1 cellular context compared by ENCODE assay signal in the genomic region with DNA sequence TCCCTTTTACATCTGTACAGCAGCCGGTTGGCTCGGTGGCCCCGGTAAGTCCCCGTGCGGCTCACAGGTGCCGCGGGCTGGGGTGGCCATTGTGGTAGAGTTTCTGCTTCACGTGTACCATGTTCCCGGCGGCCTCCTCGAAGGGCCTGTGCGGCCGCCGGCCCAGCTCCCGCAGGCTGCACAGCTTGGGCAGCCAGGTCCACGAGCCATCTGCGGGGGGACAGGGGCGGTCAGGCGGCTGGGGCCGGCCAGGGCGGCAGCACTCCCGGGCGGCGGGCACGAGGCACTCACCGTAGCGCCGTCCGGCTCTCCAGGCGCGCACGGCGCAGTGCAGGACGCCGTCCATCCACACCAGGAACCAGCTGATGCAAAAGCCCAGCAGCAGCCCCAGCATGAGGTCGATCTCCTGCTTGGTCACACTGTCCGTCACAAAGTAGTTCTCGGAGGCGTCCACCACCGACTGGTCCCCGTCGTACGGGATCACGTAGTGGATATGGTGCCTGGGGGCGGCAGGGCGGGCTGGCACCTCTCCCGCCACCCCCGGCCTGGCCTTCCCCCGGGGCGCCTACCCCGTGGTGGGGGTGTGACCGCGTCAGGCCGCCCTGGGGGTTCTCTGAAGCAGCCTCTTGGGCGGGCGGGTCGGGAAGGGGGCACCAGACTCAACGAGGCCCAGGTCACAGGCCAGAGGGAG.
TF ChIP-seq lines count a peak whose summit lies in the region.

No MANE protein-coding gene starts in this region.

TF ChIP-seq in HCT116, 20 proteins besides CTCF, POLR2A, EP300 and RAD21 (continued from another document):
- TF ChIP-seq, protein P1, sequence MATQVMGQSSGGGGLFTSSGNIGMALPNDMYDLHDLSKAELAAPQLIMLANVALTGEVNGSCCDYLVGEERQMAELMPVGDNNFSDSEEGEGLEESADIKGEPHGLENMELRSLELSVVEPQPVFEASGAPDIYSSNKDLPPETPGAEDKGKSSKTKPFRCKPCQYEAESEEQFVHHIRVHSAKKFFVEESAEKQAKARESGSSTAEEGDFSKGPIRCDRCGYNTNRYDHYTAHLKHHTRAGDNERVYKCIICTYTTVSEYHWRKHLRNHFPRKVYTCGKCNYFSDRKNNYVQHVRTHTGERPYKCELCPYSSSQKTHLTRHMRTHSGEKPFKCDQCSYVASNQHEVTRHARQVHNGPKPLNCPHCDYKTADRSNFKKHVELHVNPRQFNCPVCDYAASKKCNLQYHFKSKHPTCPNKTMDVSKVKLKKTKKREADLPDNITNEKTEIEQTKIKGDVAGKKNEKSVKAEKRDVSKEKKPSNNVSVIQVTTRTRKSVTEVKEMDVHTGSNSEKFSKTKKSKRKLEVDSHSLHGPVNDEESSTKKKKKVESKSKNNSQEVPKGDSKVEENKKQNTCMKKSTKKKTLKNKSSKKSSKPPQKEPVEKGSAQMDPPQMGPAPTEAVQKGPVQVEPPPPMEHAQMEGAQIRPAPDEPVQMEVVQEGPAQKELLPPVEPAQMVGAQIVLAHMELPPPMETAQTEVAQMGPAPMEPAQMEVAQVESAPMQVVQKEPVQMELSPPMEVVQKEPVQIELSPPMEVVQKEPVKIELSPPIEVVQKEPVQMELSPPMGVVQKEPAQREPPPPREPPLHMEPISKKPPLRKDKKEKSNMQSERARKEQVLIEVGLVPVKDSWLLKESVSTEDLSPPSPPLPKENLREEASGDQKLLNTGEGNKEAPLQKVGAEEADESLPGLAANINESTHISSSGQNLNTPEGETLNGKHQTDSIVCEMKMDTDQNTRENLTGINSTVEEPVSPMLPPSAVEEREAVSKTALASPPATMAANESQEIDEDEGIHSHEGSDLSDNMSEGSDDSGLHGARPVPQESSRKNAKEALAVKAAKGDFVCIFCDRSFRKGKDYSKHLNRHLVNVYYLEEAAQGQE (IDR thresholded peaks at IDR 0.05; ENCODE audit: low read depth), result no peak
- TF ChIP-seq EZH2phosphoT487 (IDR thresholded peaks at IDR 0.05; ENCODE audit: borderline replicate concordance) (no peak), ELF1 (IDR thresholded peaks at IDR 0.05; ENCODE audit: borderline replicate concordance, low read depth) (no peak), TCF7L2 (IDR thresholded peaks at IDR 0.05; ENCODE audit: borderline replicate concordance, extremely low read depth, insufficient read depth, insufficient read length) (no peak), SIN3A (IDR thresholded peaks at IDR 0.05; ENCODE audit: low read depth) (no peak), CBX3 (IDR thresholded peaks at IDR 0.05; ENCODE audit: low read depth) (no peak), FOSL1 (IDR thresholded peaks at IDR 0.05; ENCODE audit: low read depth) (no peak), ZFX (IDR thresholded peaks at IDR 0.05) (no peak), JUND (IDR thresholded peaks at IDR 0.05) (no peak)
